Comparison of ENCODE assay signal across 1 cellular context in genomic region chr4:133154725-133155124, GRCh38.
TF ChIP-seq lines count a peak whose summit lies in the region.

No MANE protein-coding gene starts in this region.

TF ChIP-seq in WTC11, 78 proteins besides CTCF, POLR2A, EP300 and RAD21 (continued from another document):
- TF ChIP-seq ARID4B (CRISPR knock-in tag; IDR thresholded peaks at IDR 0.05; ENCODE audit: borderline replicate concordance) (no peak), PRRX2 (CRISPR knock-in tag; IDR thresholded peaks at IDR 0.05) (no peak), NR1H2 (CRISPR knock-in tag; IDR thresholded peaks at IDR 0.05) (no peak)
- TF ChIP-seq, protein P1, sequence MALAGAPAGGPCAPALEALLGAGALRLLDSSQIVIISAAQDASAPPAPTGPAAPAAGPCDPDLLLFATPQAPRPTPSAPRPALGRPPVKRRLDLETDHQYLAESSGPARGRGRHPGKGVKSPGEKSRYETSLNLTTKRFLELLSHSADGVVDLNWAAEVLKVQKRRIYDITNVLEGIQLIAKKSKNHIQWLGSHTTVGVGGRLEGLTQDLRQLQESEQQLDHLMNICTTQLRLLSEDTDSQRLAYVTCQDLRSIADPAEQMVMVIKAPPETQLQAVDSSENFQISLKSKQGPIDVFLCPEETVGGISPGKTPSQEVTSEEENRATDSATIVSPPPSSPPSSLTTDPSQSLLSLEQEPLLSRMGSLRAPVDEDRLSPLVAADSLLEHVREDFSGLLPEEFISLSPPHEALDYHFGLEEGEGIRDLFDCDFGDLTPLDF (CRISPR knock-in tag; IDR thresholded peaks at IDR 0.05), result no peak
